ENCODE assay signal across 8 cellular contexts in genomic region chr17:58338454-58338841, GRCh38. TPM values are rescaled to one million over a fixed set of nuclear protein-coding genes. Genes with fewer than 3 reads are reported as not detected.
DNase-seq lines count a peak whose midpoint lies in the region; ATAC-seq and TF ChIP-seq lines count a peak whose summit lies in the region.

No MANE protein-coding gene starts in this region.

- TF ChIP-seq CTCF in stomach (IDR thresholded peaks at IDR 0.05) = no peak

- CTCF ChIA-PET in activated CD4-positive, alpha-beta T cell treated with anti-CD3 and anti-CD28 coated beads for 36 hours (lab: Charles Lee) = interaction anchor here (1.4 to 4.8 kb wide), 5 partner anchors 9 to 79 kb away, joined by 3 to 34 read pairs (median 18); partner anchors contain the start of genes RNF43, SUPT4H1 and TSPOAP1

- intact Hi-C loops in activated CD4-positive, alpha-beta T cell treated with anti-CD3 and anti-CD28 coated beads for 36 hours (cut with DNase I, micrococcal nuclease) = loop anchor here (1.0 to 10.0 kb wide), 17 partner anchors 9 to 1504 kb away; partner anchors contain the start of genes SUPT4H1 (in 2 of the 2), DYNLL2 (in 1 of the 2), MRPS23 (in 1 of the 2) and PRR11 (in 1 of the 2)
- intact Hi-C loops in stomach (cut with DNase I; ENCODE audit: low total_unique reads) = no loop called here

- H3K36me3 Mint-ChIP-seq in activated CD4-positive, alpha-beta T cell treated with anti-CD3 and anti-CD28 coated beads for 36 hours (ENCODE audit: low read depth) = peaks cover 74% of the 10 kb centered on the region

- H3K4me3 ChIP-seq in iPS-18a (ENCODE audit: low read length) = no peak overlapping the region
- H3K4me3 ChIP-seq in stomach = peak overlapping the region in 2 of 4 donors; percentile 14 to 22

- no peaks in the 10 kb centered on the region for H3K27me3 Mint-ChIP-seq in activated CD4-positive, alpha-beta T cell treated with anti-CD3 and anti-CD28 coated beads for 36 hours

- DNase-seq in activated CD4-positive, alpha-beta T cell treated with anti-CD3 and anti-CD28 coated beads for 36 hours = peak; percentile 68
- no peak for DNase-seq in activated CD4-positive, alpha-beta T cell treated with anti-CD3 and anti-CD28 coated beads for 1 hour
- DNase-seq in OCI-M1 (lab: John Stamatoyannopoulos, UW) (peak; percentile 86), stomach (no peak), NOMO-1 treated with dmso at 0.1 percent for 144 hours (lab: John Stamatoyannopoulos, UW; ENCODE audit: unreplicated experiment) (no peak), NCI-H1417 (lab: John Stamatoyannopoulos, UW) (no peak), KG1 (lab: John Stamatoyannopoulos, UW) (no peak)

- peak; percentile 4 for ATAC-seq in activated CD4-positive, alpha-beta T cell treated with anti-CD3 and anti-CD28 coated beads for 36 hours

- no peaks in the 10 kb centered on the region for H3K27me3 ChIP-seq in iPS-18a (ENCODE audit: control insufficient read depth, insufficient read depth, low read length)
- H3K27me3 ChIP-seq in stomach = peaks cover 0 to 15% (median 0%) of the 10 kb centered on the region in 3 donors

- H3K9me3 ChIP-seq in iPS-18a (ENCODE audit: control insufficient read depth, low read depth, low read length) = no peaks in the 10 kb centered on the region
- no peaks in the 10 kb centered on the region for H3K9me3 ChIP-seq in stomach

- H3K4me1 Mint-ChIP-seq in activated CD4-positive, alpha-beta T cell treated with anti-CD3 and anti-CD28 coated beads for 36 hours = peaks cover 33% of the 10 kb centered on the region

- TF ChIP-seq POLR2A in stomach (IDR thresholded peaks at IDR 0.05) = no peak

- peak overlapping the region; percentile 94 for H3K27ac ChIP-seq in iPS-18a (ENCODE audit: low read length)
- peak overlapping the region; percentile 83 to 93 (median 87) for H3K27ac ChIP-seq in stomach

- H3K4me3 Mint-ChIP-seq in activated CD4-positive, alpha-beta T cell treated with anti-CD3 and anti-CD28 coated beads for 36 hours = peak overlapping the region; percentile 100

- POLR2A ChIA-PET in activated CD4-positive, alpha-beta T cell treated with anti-CD3 and anti-CD28 coated beads for 36 hours (lab: Charles Lee) = interaction anchor here (0.8 to 8.7 kb wide), 12 partner anchors 6 to 354 kb away, joined by 3 to 172 read pairs (median 10); partner anchors contain the start of genes HSF5, RAD51C, SUPT4H1 and TSPOAP1

- H3K27ac Mint-ChIP-seq in activated CD4-positive, alpha-beta T cell treated with anti-CD3 and anti-CD28 coated beads for 36 hours = peak overlapping the region; percentile 99

- no peak for TF ChIP-seq EP300 in stomach (IDR thresholded peaks at IDR 0.05)

- WGBS in stomach, 5 donors = 51 to 80% (median 58%) methylated on average over 3 of the region's 3 CpGs

- no peaks in the 10 kb centered on the region for H3K9me3 Mint-ChIP-seq in activated CD4-positive, alpha-beta T cell treated with anti-CD3 and anti-CD28 coated beads for 36 hours (ENCODE audit: low read depth)

- H3K36me3 ChIP-seq in iPS-18a (ENCODE audit: control insufficient read depth, low read depth, low read length) = no peaks in the 10 kb centered on the region
- peaks cover 0 to 7% (median 2%) of the 10 kb centered on the region in 4 donors for H3K36me3 ChIP-seq in stomach

- peaks cover 30% of the 10 kb centered on the region for H3K4me1 ChIP-seq in iPS-18a (ENCODE audit: control insufficient read depth, low read depth, low read length)
- H3K4me1 ChIP-seq in stomach = peaks cover 10 to 77% (median 32%) of the 10 kb centered on the region in 4 donors

- peak overlapping the region; percentile 66 for H3K9ac ChIP-seq in iPS-18a (ENCODE audit: low read length)

RNA-seq across cellular contexts. Expression of gene TSPOAP1, which starts 9.9 kb away (rescaled TPM):
- total RNA-seq in activated CD4-positive, alpha-beta T cell treated with anti-CD3 and anti-CD28 coated beads for 36 hours = 10 to 100 TPM; 11.8 to 12.4 TPM
- 10 to 100 TPM in 3 of 5 donors, 1 to 10 TPM in 1, not detected in 1; 9.0 to 68.8 (median 16.3) TPM for total RNA-seq in stomach
- polyA plus RNA-seq in stomach = 10 to 100 TPM in 1 of 3 donors, 1 to 10 TPM in 2; 6.5 to 26.0 (median 8.9) TPM

RNA-seq across cellular contexts. Expression of gene SUPT4H1, which starts 13.6 kb away (rescaled TPM):
- total RNA-seq in activated CD4-positive, alpha-beta T cell treated with anti-CD3 and anti-CD28 coated beads for 36 hours = 100 to 1,000 TPM; 106 to 129 TPM
- total RNA-seq in stomach = 10 to 100 TPM in 3 of 5 donors, 1 to 10 TPM in 2; 6.7 to 51.1 (median 23.3) TPM
- polyA plus RNA-seq in stomach = 10 to 100 TPM; 68.9 to 80.9 (median 78.2) TPM

RNA-seq across cellular contexts. Expression of gene MPO, which starts 57.7 kb away (rescaled TPM):
- total RNA-seq in activated CD4-positive, alpha-beta T cell treated with anti-CD3 and anti-CD28 coated beads for 36 hours = under 1 TPM in 1 of 2 experiments, not detected in 1; 0.07 TPM
- total RNA-seq in stomach = 1 to 10 TPM in 1 of 5 donors, not detected in 4; 7.7 TPM
- under 1 TPM in 2 of 3 donors, not detected in 1; 0.03 to 0.46 TPM for polyA plus RNA-seq in stomach

Comparison
In these comparisons a context has a peak if more than half of its experiments do, and no peak if none do; other contexts are left out.
1. DNase-seq: peak in activated CD4-positive, alpha-beta T cell treated with anti-CD3 and anti-CD28 coated beads for 36 hours (single experiment) and OCI-M1 (single experiment); none in activated CD4-positive, alpha-beta T cell treated with anti-CD3 and anti-CD28 coated beads for 1 hour (single experiment), stomach (single experiment), NOMO-1 treated with dmso at 0.1 percent for 144 hours (single experiment), NCI-H1417 (0 of 3) and KG1 (single experiment).